18 cellular contexts compared by ENCODE assay signal in the genomic region with DNA sequence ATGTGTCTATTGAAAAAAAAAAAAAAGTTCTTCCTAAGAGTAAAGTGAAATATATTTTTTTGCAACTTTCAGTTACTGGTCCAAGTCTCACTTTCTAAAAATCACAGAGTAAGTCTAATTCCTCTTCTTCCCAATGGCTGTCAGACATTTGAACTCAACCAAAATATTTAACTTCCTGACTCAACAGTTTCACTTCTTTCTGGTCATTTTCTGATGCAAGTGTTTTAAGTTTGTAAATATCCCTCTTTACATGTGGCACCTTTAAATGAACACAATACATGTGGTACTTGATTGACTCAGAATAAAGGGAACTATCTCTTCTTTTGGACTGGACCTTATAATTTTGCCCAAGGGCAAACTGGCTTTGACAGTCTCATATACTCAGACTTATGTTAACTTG.
DNase-seq lines count a peak whose midpoint lies in the region; ATAC-seq and TF ChIP-seq lines count a peak whose summit lies in the region.
"Had no signal": no experiment of that assay in that cellular context is flagged by ENCODE, and none has a peak within 500 bp of the region (broad histone marks: within the 10 kb centered on the region; RNA-seq: fewer than 3 reads in every experiment).

No MANE protein-coding gene starts in this region.

- intact Hi-C loops in adrenal gland (cut with DNase I): no loop called here

- H3K79me2 ChIP-seq in MM.1S (ENCODE audit: low read length): peaks cover 72% of the 10 kb centered on the region

- H3K27ac Mint-ChIP-seq in activated CD8-positive, alpha-beta T cell treated with anti-CD3 and anti-CD28 coated beads, Interleukin-2, amount 10 ng/mL, durations not matched to agents 7 days and 5 days: peak overlapping the region; percentile 54
- H3K27ac Mint-ChIP-seq in naive B cell: peak overlapping the region in 5 of 6 donors; percentile 55 to 83 (median 74)
- H3K27ac Mint-ChIP-seq: activated CD8-positive, alpha-beta memory T cell treated with anti-CD3 and anti-CD28 coated beads, Interleukin-2, amount 10 ng/mL, durations not matched to agents 7 days and 5 days; nephron progenitor cell had no signal

- H3K9me3 ChIP-seq in MM.1S (replicated peaks; ENCODE audit: insufficient read depth, low read length) (no peaks in the 10 kb centered on the region), adrenal gland (replicated peaks in 1 of 3) (no peaks in the 10 kb centered on the region)
- H3K9me3 ChIP-seq in effector memory CD4-positive, alpha-beta T cell (ENCODE audit: control insufficient read depth, low read length): no peaks in the 10 kb centered on the region
- H3K9me3 ChIP-seq: left ventricle myocardium inferior, MG63, right lobe of liver had no signal

- H3K4me1 Mint-ChIP-seq in activated CD8-positive, alpha-beta T cell treated with anti-CD3 and anti-CD28 coated beads, Interleukin-2, amount 10 ng/mL, durations not matched to agents 7 days and 5 days (ENCODE audit: low read depth): peaks cover 6% of the 10 kb centered on the region
- H3K4me1 Mint-ChIP-seq in naive B cell: peaks cover 18 to 28% (median 22%) of the 10 kb centered on the region in 3 donors
- H3K4me1 Mint-ChIP-seq: nephron progenitor cell had no signal

- no peaks in the 10 kb centered on the region for H3K27me3 ChIP-seq in MM.1S (replicated peaks; ENCODE audit: insufficient read depth, low read length)
- no peaks in the 10 kb centered on the region for H3K27me3 ChIP-seq in adrenal gland
- H3K27me3 ChIP-seq in effector memory CD4-positive, alpha-beta T cell (replicated peaks; ENCODE audit: control insufficient read depth, insufficient read depth, low read length, poor library complexity, severe bottlenecking): no peaks in the 10 kb centered on the region
- H3K27me3 ChIP-seq: MG63, right lobe of liver had no signal

- H3K4me3 ChIP-seq in MM.1S (ENCODE audit: low read length) (no peak overlapping the region), adrenal gland (no peak overlapping the region)
- no peak overlapping the region for H3K4me3 ChIP-seq in effector memory CD4-positive, alpha-beta T cell (ENCODE audit: insufficient read depth, low read depth, low read length, poor library complexity, severe bottlenecking)
- H3K4me3 ChIP-seq: left ventricle myocardium inferior, MG63, right lobe of liver had no signal

- H3K27me3 Mint-ChIP-seq in activated CD8-positive, alpha-beta T cell treated with anti-CD3 and anti-CD28 coated beads, Interleukin-2, amount 10 ng/mL, durations not matched to agents 7 days and 5 days (ENCODE audit: low read depth): no peaks in the 10 kb centered on the region
- no peaks in the 10 kb centered on the region for H3K27me3 Mint-ChIP-seq in naive B cell
- H3K27me3 Mint-ChIP-seq: activated CD8-positive, alpha-beta memory T cell treated with anti-CD3 and anti-CD28 coated beads, Interleukin-2, amount 10 ng/mL, durations not matched to agents 7 days and 5 days had no signal

- H3K4me1 ChIP-seq in MM.1S (ENCODE audit: low read length) (peaks cover 18% of the 10 kb centered on the region), adrenal gland (replicated peaks in 1 of 2) (peaks cover 0 to 14% of the 10 kb centered on the region in 2 donors)
- H3K4me1 ChIP-seq in effector memory CD4-positive, alpha-beta T cell (ENCODE audit: control insufficient read depth, insufficient read depth, low read length, poor library complexity, severe bottlenecking): no peaks in the 10 kb centered on the region

- peaks cover 17% of the 10 kb centered on the region for H3F3A ChIP-seq in MM.1S (ENCODE audit: insufficient read depth, low read length)

- H3K4me2 ChIP-seq in MM.1S (ENCODE audit: low read depth, low read length): peak overlapping the region; percentile 58

- H3K36me3 ChIP-seq in MM.1S (replicated peaks; ENCODE audit: insufficient read depth, low read length): peaks cover 13% of the 10 kb centered on the region; the same call in 1 of the 2 replicates
- peaks cover 0 to 12% of the 10 kb centered on the region in 2 donors for H3K36me3 ChIP-seq in adrenal gland (replicated peaks in 1 of 2)
- H3K36me3 ChIP-seq in effector memory CD4-positive, alpha-beta T cell (ENCODE audit: control insufficient read depth, insufficient read depth, low read length): peaks cover 13% of the 10 kb centered on the region

- peaks cover 9% of the 10 kb centered on the region; the same call in 1 of the 2 replicates for H4K20me1 ChIP-seq in MM.1S (ENCODE audit: insufficient read depth, low read length)

- CTCF ChIA-PET in GM10248 (lab: Yijun Ruan, JAX): no interaction called here
- CTCF ChIA-PET in activated CD8-positive, alpha-beta T cell treated with anti-CD3 and anti-CD28 coated beads, Interleukin-2, amount 10 ng/mL, durations not matched to agents 7 days and 5 days (lab: Charles Lee): no interaction called here

- H3K9me3 Mint-ChIP-seq in activated CD8-positive, alpha-beta T cell treated with anti-CD3 and anti-CD28 coated beads, Interleukin-2, amount 10 ng/mL, durations not matched to agents 7 days and 5 days (ENCODE audit: insufficient read depth): no peaks in the 10 kb centered on the region
- H3K9me3 Mint-ChIP-seq in naive B cell: no peaks in the 10 kb centered on the region
- H3K9me3 Mint-ChIP-seq: CD8-positive, alpha-beta T cell had no signal

- H3K4me3 Mint-ChIP-seq in activated CD8-positive, alpha-beta T cell treated with anti-CD3 and anti-CD28 coated beads, Interleukin-2, amount 10 ng/mL, durations not matched to agents 7 days and 5 days: no peak overlapping the region
- peak overlapping the region in 1 of 8 donors; percentile 30 for H3K4me3 Mint-ChIP-seq in naive B cell
- H3K4me3 Mint-ChIP-seq: activated CD8-positive, alpha-beta memory T cell treated with anti-CD3 and anti-CD28 coated beads, Interleukin-2, amount 10 ng/mL, durations not matched to agents 7 days and 5 days; CD8-positive, alpha-beta T cell; nephron progenitor cell had no signal

- ATAC-seq in activated CD8-positive, alpha-beta T cell treated with anti-CD3 and anti-CD28 coated beads, Interleukin-2, amount 10 ng/mL, durations not matched to agents 7 days and 5 days: no peak
- peak; percentile 47 for ATAC-seq in naive B cell (ENCODE audit: low read depth in 2 of 2)
- ATAC-seq: activated CD8-positive, alpha-beta memory T cell treated with anti-CD3 and anti-CD28 coated beads, Interleukin-2, amount 10 ng/mL, durations not matched to agents 7 days and 5 days; CD8-positive, alpha-beta T cell; esophagus mucosa had no signal

- peaks cover 16% of the 10 kb centered on the region for H3K36me3 Mint-ChIP-seq in activated CD8-positive, alpha-beta T cell treated with anti-CD3 and anti-CD28 coated beads, Interleukin-2, amount 10 ng/mL, durations not matched to agents 7 days and 5 days (ENCODE audit: low read depth)
- H3K36me3 Mint-ChIP-seq in naive B cell: peaks cover 1 to 11% of the 10 kb centered on the region in 2 donors

- peak; percentile 22 for DNase-seq in GM10248 (ENCODE audit: extremely low spot score)
- peak; percentile 88 for DNase-seq in MM.1S
- no peak for DNase-seq in activated CD8-positive, alpha-beta T cell treated with anti-CD3 and anti-CD28 coated beads, Interleukin-2, amount 10 ng/mL, durations not matched to agents 7 days and 5 days
- DNase-seq in naive B cell: no peak
- no peak for DNase-seq in NCI-H2029 (lab: John Stamatoyannopoulos, UW)
- no peak for DNase-seq in adrenal gland
- DNase-seq in effector memory CD4-positive, alpha-beta T cell: no peak
- DNase-seq: activated CD8-positive, alpha-beta memory T cell treated with anti-CD3 and anti-CD28 coated beads, Interleukin-2, amount 10 ng/mL, durations not matched to agents 7 days and 5 days; CD8-positive, alpha-beta T cell; GDM1; HCEC 1CT; hypothalamus; left ventricle myocardium inferior; MG63; NCI-H345; nephron progenitor cell; right lobe of liver had no signal

- no peaks in the 10 kb centered on the region for H3K9me2 ChIP-seq in MM.1S (replicated peaks; ENCODE audit: insufficient read depth, low read length)

- POLR2A ChIA-PET in GM10248 (lab: Yijun Ruan, JAX): no interaction called here
- POLR2A ChIA-PET in activated CD8-positive, alpha-beta T cell treated with anti-CD3 and anti-CD28 coated beads, Interleukin-2, amount 10 ng/mL, durations not matched to agents 7 days and 5 days (lab: Charles Lee): no interaction called here

- no peak for TF ChIP-seq POLR2A in adrenal gland (IDR thresholded peaks at IDR 0.05)

- no peak overlapping the region for H2AFZ ChIP-seq in MM.1S (ENCODE audit: low read length)

- H3K27ac ChIP-seq in MM.1S (ENCODE audit: low read length) (peak overlapping the region; percentile 16; the same call in 1 of the 2 replicates), adrenal gland (no peak overlapping the region)
- no peak overlapping the region for H3K27ac ChIP-seq in effector memory CD4-positive, alpha-beta T cell (ENCODE audit: insufficient read depth, low read length, poor library complexity, severe bottlenecking)
- H3K27ac ChIP-seq: left ventricle myocardium inferior, right lobe of liver had no signal

- TF ChIP-seq CTCF in GM10248 (IDR thresholded peaks at IDR 0.05; ENCODE audit: control extremely low read depth, extremely low read depth, low read depth, missing control alignments) (no peak), MM.1S (IDR thresholded peaks at IDR 0.05; ENCODE audit: low read length) (no peak), adrenal gland (IDR thresholded peaks at IDR 0.05) (no peak)

- no peak overlapping the region for H3K9ac ChIP-seq in MM.1S (ENCODE audit: low read length)

Comparison
In these comparisons a context has a peak if more than half of its experiments do, and no peak if none do; other contexts are left out.
1. DNase-seq: peak in GM10248 (single experiment) and MM.1S (single experiment); none in activated CD8-positive, alpha-beta T cell treated with anti-CD3 and anti-CD28 coated beads, Interleukin-2, amount 10 ng/mL, durations not matched to agents 7 days and 5 days (single experiment), naive B cell (single experiment), NCI-H2029 (single experiment), adrenal gland (0 of 7) and effector memory CD4-positive, alpha-beta T cell (0 of 3).